20 cellular contexts compared by ENCODE assay signal in the genomic region with DNA sequence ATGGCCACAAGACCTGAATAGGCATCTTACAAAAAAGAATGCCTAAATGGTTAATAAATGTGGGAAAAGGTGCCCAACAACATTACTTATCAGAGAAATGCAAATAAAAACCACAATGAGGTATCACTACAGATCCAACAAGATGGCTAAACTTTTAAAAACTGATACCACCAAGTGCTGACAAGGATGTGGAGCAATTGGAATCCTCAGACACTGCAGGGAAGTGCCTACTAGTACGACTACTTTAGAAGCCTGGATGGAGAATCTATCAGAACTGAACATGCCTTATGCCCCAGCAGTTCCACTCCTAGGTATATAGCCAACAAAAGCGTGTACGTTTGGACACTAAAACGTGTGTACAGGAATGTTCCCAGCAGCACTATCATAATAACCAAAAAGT. TPM values are rescaled to one million over a fixed set of nuclear protein-coding genes. Genes with fewer than 3 reads are reported as not detected.
"Had no signal": no experiment of that assay in that cellular context is flagged by ENCODE, and none has a peak within 500 bp of the region (broad histone marks: within the 10 kb centered on the region; RNA-seq: fewer than 3 reads in every experiment).

No MANE protein-coding gene starts in this region.

- H3K4me3 Mint-ChIP-seq: activated naive CD4-positive, alpha-beta T cell treated with anti-CD3 and anti-CD28 coated beads for 36 hours; activated naive CD8-positive, alpha-beta T cell treated with anti-CD3 and anti-CD28 coated beads for 36 hours had no signal

- H3K27me3 Mint-ChIP-seq: activated CD4-positive, alpha-beta memory T cell treated with anti-CD3 and anti-CD28 coated beads, Interleukin-2, amount 10 ng/mL, durations not matched to agents 7 days and 5 days; activated naive CD8-positive, alpha-beta T cell treated with anti-CD3 and anti-CD28 coated beads for 36 hours had no signal

- H3K36me3 ChIP-seq: brain microvascular endothelial cell, cardiac muscle cell had no signal

- H3K27me3 ChIP-seq: brain microvascular endothelial cell, cardiac muscle cell had no signal

- H3K27ac ChIP-seq: brain microvascular endothelial cell, cardiac muscle cell, VCaP had no signal

- H3K4me3 ChIP-seq: cardiac muscle cell had no signal

- DNase-seq: activated CD4-positive, alpha-beta memory T cell treated with anti-CD3 and anti-CD28 coated beads, Interleukin-2, amount 10 ng/mL, durations not matched to agents 7 days and 5 days; activated CD4-positive, alpha-beta T cell treated with anti-CD3 and anti-CD28 coated beads, Interleukin-2, amount 50 U/mL, for 1 hour; activated CD4-positive, CD25-positive, alpha-beta regulatory T cell; activated naive CD4-positive, alpha-beta T cell treated with anti-CD3 and anti-CD28 coated beads for 36 hours; activated naive CD8-positive, alpha-beta T cell treated with anti-CD3 and anti-CD28 coated beads for 36 hours; activated T-cell treated with anti-CD3 and anti-CD28 coated beads for 4 hours; brain microvascular endothelial cell; Karpas-422; NCI-H1048; NCI-H146; NCI-H187 treated with DMSO at 0.1 percent for 48 hours; NCI-H2081 treated with DMSO at 0.1 percent for 48 hours; NCI-H446; NCI-H524; PC-3; SHP77 treated with DMSO at 0.1 percent for 48 hours had no signal

- H3K27ac Mint-ChIP-seq: activated naive CD4-positive, alpha-beta T cell treated with anti-CD3 and anti-CD28 coated beads for 36 hours; activated naive CD8-positive, alpha-beta T cell treated with anti-CD3 and anti-CD28 coated beads for 36 hours had no signal

- FAIRE-seq: RCC 7860 had no signal

RNA-seq across cellular contexts. Expression of a gene that starts 19.9 kb away (rescaled TPM):
- total RNA-seq: PC-3, SK-MEL-5 had no signal
- polyA plus RNA-seq: cardiac muscle cell had no signal
